ENCODE assay signal across 8 cellular contexts in the genomic region with DNA sequence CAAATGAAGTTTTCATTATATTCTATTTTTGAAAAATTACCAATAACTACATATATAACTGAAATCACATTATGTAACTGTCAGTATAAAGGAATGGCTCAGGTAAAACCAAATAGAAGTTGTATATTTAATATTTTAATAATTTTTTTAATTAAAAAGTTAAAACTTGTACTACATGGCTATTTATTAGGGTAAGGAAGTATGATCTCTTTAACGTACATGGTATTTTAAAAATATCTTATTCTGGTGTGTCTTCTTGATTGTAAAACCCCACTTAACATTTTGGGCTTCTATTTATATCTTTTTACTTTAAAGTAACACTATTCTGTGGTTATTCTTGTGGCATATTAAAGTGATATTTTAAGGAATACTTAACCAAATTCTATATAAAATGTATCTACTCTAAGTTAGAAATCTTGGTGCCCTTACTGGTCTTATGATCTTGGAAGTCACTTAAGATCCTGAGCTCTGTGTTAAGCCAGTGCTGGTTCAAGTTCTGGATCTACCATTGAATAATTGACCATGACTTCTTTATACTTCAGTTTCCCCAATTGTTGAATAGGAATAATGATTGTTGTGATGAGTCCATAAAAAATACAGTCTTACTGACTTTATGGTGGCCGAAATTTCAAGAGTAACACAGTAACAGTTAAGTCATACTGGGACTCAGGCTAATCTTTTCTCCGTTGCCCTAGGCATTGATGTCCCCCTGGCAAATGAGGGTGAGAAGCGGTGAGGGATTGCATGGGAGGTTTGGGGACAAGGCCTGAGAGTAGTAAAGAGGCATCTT.
DNase-seq lines count a peak whose midpoint lies in the region; ATAC-seq, FAIRE-seq and TF ChIP-seq lines count a peak whose summit lies in the region.
"Not testable (repeated sequence)": the region's sequence is repeated elsewhere in the genome, so short reads cannot be mapped to it uniquely, and the experiment has no call there.

No MANE protein-coding gene starts in this region.

- TF ChIP-seq CTCF in GM12865 (IDR thresholded peaks at IDR 0.05; ENCODE audit: insufficient read depth, low read depth, low read length, missing control alignments) = peak; percentile 2
- TF ChIP-seq CTCF in GM12878 (IDR thresholded peaks at IDR 0.05 in 2 of 3, conservative IDR thresholded peaks at IDR 0.05 in 1 of 3; ENCODE audit: control insufficient read depth in 2 of 3, extremely low read depth in 1 of 3, insufficient read depth in 1 of 3, low read depth in 3 of 3, low read length in 3 of 3); kidney (IDR thresholded peaks at IDR 0.05; ENCODE audit: borderline replicate concordance, extremely low read depth, insufficient read depth); mucosa of descending colon (IDR thresholded peaks at IDR 0.05): not testable (repeated sequence)

- in situ Hi-C loops in GM12878 (cut with MboI) = not testable (repeated sequence)

- CTCF ChIA-PET in GM12878 (lab: Yijun Ruan, JAX) = not testable (repeated sequence)

- H3K4me1 ChIP-seq in Karpas-422 (ENCODE audit: low read length); GM12878 (ENCODE audit: control insufficient read depth, insufficient read depth, low read length); kidney (ENCODE audit: control insufficient read depth in 1 of 2, insufficient read depth in 1 of 2, low read depth in 1 of 2, low read length in 2 of 2); mucosa of descending colon (ENCODE audit: low read depth); small intestine (ENCODE audit: control insufficient read depth in 2 of 2, insufficient read depth in 1 of 2, low read depth in 1 of 2, low read length in 1 of 2): not testable (repeated sequence)

- H3K27me3 ChIP-seq in Karpas-422 (ENCODE audit: low read length); GM12878 (replicated peaks in 1 of 2; ENCODE audit: control insufficient read depth in 2 of 2, insufficient read depth in 2 of 2, low read length in 1 of 2); small intestine (ENCODE audit: control insufficient read depth in 2 of 2, insufficient read depth in 2 of 2, low read length in 2 of 2): not testable (repeated sequence)

- TF ChIP-seq EP300 in GM12878 (IDR thresholded peaks at IDR 0.05; ENCODE audit: borderline replicate concordance in 1 of 2, control insufficient read depth in 1 of 2, low read depth in 2 of 2, low read length in 2 of 2) = not testable (repeated sequence)

- H3K4me3 ChIP-seq in GM12865 (ENCODE audit: low read depth, low read length); Karpas-422 (ENCODE audit: low read length); GM12878; kidney (ENCODE audit: low read length in 2 of 2); mucosa of descending colon; small intestine (ENCODE audit: low read depth in 1 of 2, low read length in 2 of 2): not testable (repeated sequence)

- not testable (repeated sequence) for H4K20me1 ChIP-seq in Karpas-422 (ENCODE audit: insufficient read depth, low read depth, low read length); GM12878 (ENCODE audit: control insufficient read depth, insufficient read depth)

- not testable (repeated sequence) for BruUV-seq in GM12878 (replicated peaks; lab: Mats Ljungman, UMichigan)

- RAD21 ChIA-PET in GM12878 (lab: Charles Lee; ENCODE audit: unreplicated experiment) = not testable (repeated sequence)

- FAIRE-seq in A204.1 (lab: Jason Lieb, UNC) = peak; percentile 94
- FAIRE-seq in GM12878 (lab: Jason Lieb, UNC) = peak; percentile 56
- FAIRE-seq in kidney (lab: Jason Lieb, UNC) = peak; percentile 80
- peak; percentile 90 for FAIRE-seq in small intestine (lab: Jason Lieb, UNC)

- H2AFZ ChIP-seq in Karpas-422 (ENCODE audit: low read length); GM12878 (ENCODE audit: control insufficient read depth, low read depth, low read length): not testable (repeated sequence)

- not testable (repeated sequence) for TF ChIP-seq POLR2A in GM12878 (IDR thresholded peaks at IDR 0.05; ENCODE audit: low read depth, low read length)

- not testable (repeated sequence) for H3K36me3 ChIP-seq in Karpas-422 (ENCODE audit: insufficient read depth, low read length); GM12878 (ENCODE audit: control insufficient read depth in 2 of 2, insufficient read depth in 2 of 2, low read length in 1 of 2); kidney (ENCODE audit: control insufficient read depth in 1 of 2, insufficient read depth in 2 of 2, low read length in 2 of 2); mucosa of descending colon (ENCODE audit: low read depth); small intestine (ENCODE audit: control insufficient read depth in 2 of 2, insufficient read depth in 2 of 2, low read length in 2 of 2)

- intact Hi-C loops in GM12878 (cut with micrococcal nuclease; ENCODE audit: unreplicated experiment); kidney (cut with DNase I); mucosa of descending colon (cut with DNase I, micrococcal nuclease): not testable (repeated sequence)

- ATAC-seq in GM12878 = not testable (repeated sequence)
- ATAC-seq in mucosa of descending colon = peak; percentile 2

- TF ChIP-seq RAD21 in GM12878 (IDR thresholded peaks at IDR 0.05; ENCODE audit: insufficient read depth, low read depth, low read length) = not testable (repeated sequence)

- not testable (repeated sequence) for H3K79me2 ChIP-seq in Karpas-422 (ENCODE audit: low read length); GM12878 (ENCODE audit: control insufficient read depth, insufficient read depth, low read length)

- WGBS in GM12878 (ENCODE audit: insufficient coverage, insufficient replicate concordance, low lambda C conversion rate, missing lambda C conversion rate) = 9% methylated on average over 4 of the region's 4 CpGs
- 57 to 63% (median 58%) methylated on average over 4 of the region's 4 CpGs for WGBS in small intestine, 3 donors

- H3K9me2 ChIP-seq in Karpas-422 (replicated peaks; ENCODE audit: insufficient read depth, low read length) = not testable (repeated sequence)

- H3K27ac ChIP-seq in Karpas-422 (ENCODE audit: low read length); GM12878 (ENCODE audit: control insufficient read depth, insufficient read depth); kidney (ENCODE audit: low read depth in 2 of 2, low read length in 2 of 2); small intestine (ENCODE audit: low read depth in 1 of 2, low read length in 1 of 2): not testable (repeated sequence)

- not testable (repeated sequence) for DNase-seq in GM12865 (ENCODE audit: low read depth); GM12878 (ENCODE audit: low read depth, low spot score); kidney; mucosa of descending colon; small intestine
- DNase-seq in Karpas-422 (peak; percentile 56), epidermal melanocyte (ENCODE audit: insufficient read length, low spot score) (peak; percentile 18)

- SMC1A ChIA-PET in GM12878 (lab: Charles Lee; ENCODE audit: uncharacterized antibody, unreplicated experiment) = not testable (repeated sequence)

- H3K9me3 ChIP-seq in Karpas-422 (ENCODE audit: low read length) = peaks cover 49% of the 10 kb centered on the region
- not testable (repeated sequence) for H3K9me3 ChIP-seq in GM12878 (replicated peaks; ENCODE audit: control insufficient read depth, insufficient read depth, low read length); small intestine (ENCODE audit: control insufficient read depth, low read depth)
- peaks cover 5 to 13% of the 10 kb centered on the region in 2 donors for H3K9me3 ChIP-seq in kidney (ENCODE audit: control insufficient read depth in 1 of 2, low read length in 2 of 2)
- peaks cover 79% of the 10 kb centered on the region for H3K9me3 ChIP-seq in mucosa of descending colon

- H3K4me2 ChIP-seq in Karpas-422 (ENCODE audit: low read depth, low read length, poor library complexity, severe bottlenecking); GM12878 (ENCODE audit: control insufficient read depth, insufficient read depth): not testable (repeated sequence)

- POLR2A ChIA-PET in GM12878 (lab: Charles Lee) = not testable (repeated sequence)

- H3K9ac ChIP-seq in Karpas-422 (ENCODE audit: low read length); GM12878 (ENCODE audit: control insufficient read depth, insufficient read depth, low read length); kidney (ENCODE audit: low read length in 2 of 2): not testable (repeated sequence)
